In genomic region chr5:72817639-72818266, GRCh38 we compare ENCODE assay signal across 8 cellular contexts. TPM values are rescaled to one million over a fixed set of nuclear protein-coding genes. Genes with fewer than 3 reads are reported as not detected.
DNase-seq lines count a peak whose midpoint lies in the region; ATAC-seq and TF ChIP-seq lines count a peak whose summit lies in the region.

No MANE protein-coding gene starts in this region.

- H3K9me3 ChIP-seq in MG63: no peaks in the 10 kb centered on the region

- intact Hi-C loops in natural killer cell (cut with micrococcal nuclease): loop anchor here (2.0 to 5.0 kb wide), 2 partner anchors 140 to 451 kb away; partner anchors contain the start of gene FCHO2

- H3K9me3 Mint-ChIP-seq in chondrocyte (ENCODE audit: low read depth) (no peaks in the 10 kb centered on the region), natural killer cell (no peaks in the 10 kb centered on the region)

- H3K4me3 Mint-ChIP-seq in chondrocyte (ENCODE audit: unreplicated experiment): peak overlapping the region; percentile 94
- H3K4me3 Mint-ChIP-seq in natural killer cell: peak overlapping the region; percentile 95

- TF ChIP-seq CTCF in chondrocyte (IDR thresholded peaks at IDR 0.05) (no peak), natural killer cell (IDR thresholded peaks at IDR 0.05) (no peak)

- H3K4me3 ChIP-seq in MG63: peak overlapping the region; percentile 78

- peaks cover 3% of the 10 kb centered on the region; the same call in 1 of the 2 replicates for H3K36me3 ChIP-seq in MG63

- no peak for ATAC-seq in natural killer cell
- no peak for ATAC-seq in GM18861 (IDR thresholded peaks at IDR 0.05; ENCODE audit: unreplicated experiment)
- ATAC-seq in HG02840 (IDR thresholded peaks at IDR 0.05; ENCODE audit: low FRiP score, unreplicated experiment): no peak

- no peaks in the 10 kb centered on the region for H3K27me3 ChIP-seq in MG63

- no peaks in the 10 kb centered on the region for H3K27me3 Mint-ChIP-seq in chondrocyte (ENCODE audit: low read depth)
- peaks cover 3 to 4% of the 10 kb centered on the region in 2 donors for H3K27me3 Mint-ChIP-seq in natural killer cell (ENCODE audit: low read depth in 2 of 2)

- H3K27ac Mint-ChIP-seq in chondrocyte (ENCODE audit: unreplicated experiment): peak overlapping the region; percentile 99
- H3K27ac Mint-ChIP-seq in natural killer cell: peak overlapping the region; percentile 91 to 96

- H3K4me1 Mint-ChIP-seq in chondrocyte (ENCODE audit: low read depth) (peaks cover 42% of the 10 kb centered on the region), natural killer cell (peaks cover 21 to 22% of the 10 kb centered on the region in 2 donors)

- peak; percentile 32 for DNase-seq in CD1c-positive myeloid dendritic cell (ENCODE audit: extremely low spot score)
- no peak for DNase-seq in MG63
- DNase-seq in chondrocyte (ENCODE audit: low spot score): no peak
- no peak for DNase-seq in natural killer cell
- no peak for DNase-seq in HK-2 (ENCODE audit: unreplicated experiment)
- no peak for DNase-seq in amniotic stem cell (lab: John Stamatoyannopoulos, UW)

- H3K36me3 Mint-ChIP-seq in chondrocyte (ENCODE audit: low read depth) (no peaks in the 10 kb centered on the region), natural killer cell (no peaks in the 10 kb centered on the region)

RNA-seq across cellular contexts. Expression of gene TNPO1, which starts 1.3 kb away (rescaled TPM):
- 90.5 and 235 TPM in 2 replicates for total RNA-seq in MG63 (2014; rRNA removed; shearing (Covaris generic); ENCODE audit: low replicate concordance)
- total RNA-seq in chondrocyte (123 to 132 TPM (median 132 TPM) in 3 replicates), natural killer cell (10 to 100 TPM; 64.9 to 98.3 (median 97.6) TPM)
